In the genomic region with DNA sequence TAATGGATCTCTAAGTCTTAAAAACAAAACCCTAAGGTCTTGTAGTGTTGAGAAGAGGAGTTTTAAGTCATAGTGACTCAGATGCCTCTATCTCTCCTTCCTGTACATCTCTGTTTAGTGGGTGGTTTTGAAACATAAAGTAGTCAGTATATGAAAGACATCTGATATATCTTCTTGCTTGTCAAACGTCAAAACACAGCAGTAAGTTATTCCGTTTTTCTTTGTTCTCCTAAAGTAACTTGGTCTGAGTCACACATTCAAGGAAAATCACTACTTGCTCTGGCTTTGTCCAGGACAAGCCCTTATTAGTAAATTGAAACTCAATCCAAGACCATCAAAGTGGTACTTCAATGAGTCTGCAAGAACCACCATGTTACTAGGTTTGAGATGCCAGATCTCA, we compare ENCODE assay signal across 14 cellular contexts.
"Had no signal": no experiment of that assay in that cellular context is flagged by ENCODE, and none has a peak within 500 bp of the region (broad histone marks: within the 10 kb centered on the region; RNA-seq: fewer than 3 reads in every experiment).

No MANE protein-coding gene starts in this region.

- ATAC-seq: gastrocnemius medialis; heart right ventricle; left lung; psoas muscle; sciatic nerve; stimulated activated naive B cell treated with anti-CD40 and anti-IgM and Interleukin-4, amounts not matched to agents 10 μg/mL and 1 μg/mL and 100 μg/mL, for 72 hours had no signal

- H3K27me3 ChIP-seq: adrenal gland, colonic mucosa, gastrocnemius medialis, left lung, spleen, testis had no signal

- H3K4me3 ChIP-seq: adrenal gland, colonic mucosa, gastrocnemius medialis, heart right ventricle, left lung, psoas muscle, spleen, testis had no signal

- H3K9me3 ChIP-seq: adrenal gland, colonic mucosa, gastrocnemius medialis, left lung, psoas muscle, testis had no signal

- H3K36me3 ChIP-seq: adrenal gland, colonic mucosa, gastrocnemius medialis, heart right ventricle, left lung, spleen had no signal

- H3K4me3 Mint-ChIP-seq: memory B cell; nephron progenitor cell; stimulated activated naive B cell treated with anti-CD40 and anti-IgM and Interleukin-4, amounts not matched to agents 10 μg/mL and 1 μg/mL and 100 μg/mL, for 72 hours had no signal

- H3K4me1 Mint-ChIP-seq: memory B cell; nephron progenitor cell; stimulated activated naive B cell treated with anti-CD40 and anti-IgM and Interleukin-4, amounts not matched to agents 10 μg/mL and 1 μg/mL and 100 μg/mL, for 72 hours had no signal

- H3K27ac Mint-ChIP-seq: memory B cell; nephron progenitor cell; stimulated activated naive B cell treated with anti-CD40 and anti-IgM and Interleukin-4, amounts not matched to agents 10 μg/mL and 1 μg/mL and 100 μg/mL, for 72 hours had no signal

- H3K4me1 ChIP-seq: adrenal gland, colonic mucosa, gastrocnemius medialis, heart right ventricle, left lung, psoas muscle, spleen, testis had no signal

- H3K27me3 Mint-ChIP-seq: memory B cell; stimulated activated naive B cell treated with anti-CD40 and anti-IgM and Interleukin-4, amounts not matched to agents 10 μg/mL and 1 μg/mL and 100 μg/mL, for 72 hours had no signal

- H3K36me3 Mint-ChIP-seq: memory B cell; stimulated activated naive B cell treated with anti-CD40 and anti-IgM and Interleukin-4, amounts not matched to agents 10 μg/mL and 1 μg/mL and 100 μg/mL, for 72 hours had no signal

- H3K9me3 Mint-ChIP-seq: nephron progenitor cell had no signal

- DNase-seq: activated CD4-positive, CD25-positive, alpha-beta regulatory T cell treated with anti-CD3 and anti-CD28 coated beads, Interleukin-2, amount 50 U/mL, for 72 hours; adrenal gland; colonic mucosa; gastrocnemius medialis; heart right ventricle; left lung; nephron progenitor cell; psoas muscle; spleen; stimulated activated CD4-positive, alpha-beta T cell treated with anti-CD3 and anti-CD28 coated beads, Interleukin-1b, Interleukin-23, amount 100 ng/mL, for 48 hours; stimulated activated naive B cell treated with anti-CD40 and anti-IgM and Interleukin-4, amounts not matched to agents 10 μg/mL and 1 μg/mL and 100 μg/mL, for 72 hours; testis had no signal

- H3K27ac ChIP-seq: adrenal gland, colonic mucosa, gastrocnemius medialis, heart right ventricle, left lung, psoas muscle, spleen, testis had no signal
